Comparison of ENCODE assay signal across 8 cellular contexts in genomic region chr6:135088818-135089809, GRCh38. TPM values are rescaled to one million over a fixed set of nuclear protein-coding genes. Genes with fewer than 3 reads are reported as not detected.
DNase-seq lines count a peak whose midpoint lies in the region; ATAC-seq and TF ChIP-seq lines count a peak whose summit lies in the region.

No MANE protein-coding gene starts in this region.

- H3K4me3 Mint-ChIP-seq in HFFc6: peak overlapping the region; percentile 65

- no peak for ATAC-seq in right cardiac atrium

- H3K79me2 ChIP-seq in hepatocyte: no peaks in the 10 kb centered on the region

- WGBS in hepatocyte (ENCODE audit: low lambda C conversion rate, missing lambda C conversion rate): 87% methylated on average over 3 of the region's 3 CpGs
- 80% methylated on average over 3 of the region's 3 CpGs for WGBS in right cardiac atrium

- intact Hi-C loops in right cardiac atrium (cut with DNase I): no loop called here

- no peaks in the 10 kb centered on the region for H3K9me2 ChIP-seq in hepatocyte (replicated peaks; ENCODE audit: insufficient read depth)

- H3K27me3 Mint-ChIP-seq in HFFc6 (ENCODE audit: insufficient read depth): peaks cover 12% of the 10 kb centered on the region

- no peaks in the 10 kb centered on the region for H3K36me3 ChIP-seq in hepatocyte (replicated peaks; ENCODE audit: insufficient read depth, low read depth)
- no peaks in the 10 kb centered on the region for H3K36me3 ChIP-seq in MG63

- peak; percentile 26 for TF ChIP-seq CTCF in AG04449 (IDR thresholded peaks at IDR 0.05; ENCODE audit: insufficient read depth, low read length, missing control alignments)
- peak; percentile 37 for TF ChIP-seq CTCF in GM12865 (IDR thresholded peaks at IDR 0.05; ENCODE audit: insufficient read depth, low read depth, low read length, missing control alignments)
- peak; percentile 79 for TF ChIP-seq CTCF in HFFc6 (IDR thresholded peaks at IDR 0.05)
- TF ChIP-seq CTCF in LNCAP (IDR thresholded peaks at IDR 0.05): peak; percentile 56
- peak; percentile 13 for TF ChIP-seq CTCF in hepatocyte (IDR thresholded peaks at IDR 0.05; ENCODE audit: poor library complexity)

- H3K36me3 Mint-ChIP-seq in HFFc6 (ENCODE audit: low read depth): no peaks in the 10 kb centered on the region

- H3K27ac ChIP-seq in hepatocyte: no peak overlapping the region
- H3K27ac ChIP-seq in right cardiac atrium (ENCODE audit: low read length): no peak overlapping the region

- H2AFZ ChIP-seq in hepatocyte: no peak overlapping the region

- H3K4me3 ChIP-seq in AG04449 (ENCODE audit: low read depth, low read length): peak overlapping the region; percentile 29; the same call in 1 of the 2 replicates
- H3K4me3 ChIP-seq in GM12865 (ENCODE audit: low read depth, low read length): peak overlapping the region; percentile 27
- no peak overlapping the region for H3K4me3 ChIP-seq in hepatocyte
- H3K4me3 ChIP-seq in MG63: no peak overlapping the region
- no peak overlapping the region for H3K4me3 ChIP-seq in right cardiac atrium (ENCODE audit: low read length)

- H3K9me3 ChIP-seq in hepatocyte (ENCODE audit: low read depth) (no peaks in the 10 kb centered on the region), MG63 (no peaks in the 10 kb centered on the region), right cardiac atrium (ENCODE audit: control insufficient read depth, low read length) (no peaks in the 10 kb centered on the region)

- H3K9me3 Mint-ChIP-seq in HFFc6: no peaks in the 10 kb centered on the region

- H3K4me1 Mint-ChIP-seq in HFFc6 (ENCODE audit: low read depth): peaks cover 9% of the 10 kb centered on the region

- no peaks in the 10 kb centered on the region for H4K20me1 ChIP-seq in hepatocyte (ENCODE audit: insufficient read depth, poor library complexity, severe bottlenecking)

- DNase-seq in AG04449 (ENCODE audit: low read depth, low spot score) (peak; percentile 2), GM12865 (ENCODE audit: low read depth) (peak; percentile 84), HFFc6 (peak; percentile 33), hepatocyte (ENCODE audit: low spot score) (no peak), MG63 (no peak), right cardiac atrium (no peak)
- peak; percentile 33 for DNase-seq in activated CD4-positive, alpha-beta T cell treated with anti-CD3 and anti-CD28 coated beads for 48 hours

- POLR2A ChIA-PET in AG04449 (lab: Yijun Ruan, JAX): no interaction called here

- H3K4me1 ChIP-seq in hepatocyte (ENCODE audit: insufficient read depth) (no peaks in the 10 kb centered on the region), right cardiac atrium (ENCODE audit: control insufficient read depth, insufficient read depth, low read length) (no peaks in the 10 kb centered on the region)

- H3K4me2 ChIP-seq in hepatocyte: no peak overlapping the region

- CTCF ChIA-PET in AG04449 (lab: Yijun Ruan, JAX): interaction anchor here (0.8 to 2.1 kb wide), 7 partner anchors 8 to 335 kb away, joined by 3 to 10 read pairs (median 5); no protein-coding TSS in a partner anchor

- no peaks in the 10 kb centered on the region for H3K27me3 ChIP-seq in hepatocyte
- peaks cover 9% of the 10 kb centered on the region for H3K27me3 ChIP-seq in MG63
- no peaks in the 10 kb centered on the region for H3K27me3 ChIP-seq in right cardiac atrium (ENCODE audit: control insufficient read depth, insufficient read depth)

- H3K27ac Mint-ChIP-seq in HFFc6: no peak overlapping the region

RNA-seq across cellular contexts. Expression of gene HBS1L, which starts 34.5 kb away (rescaled TPM):
- 100 to 1,000 TPM; 100 to 123 (median 107) TPM for total RNA-seq in HFFc6 (2021; fragmentation: NEBNext Ultra II Directional; extraction: Animal tissue kit (Norgen Biotek cat#: 25700))
- total RNA-seq in hepatocyte (70.0 and 70.6 TPM in 2 replicates), right cardiac atrium (10 to 100 TPM; 65.2 to 81.3 (median 74.5) TPM)
- polyA plus RNA-seq in hepatocyte (43.0 and 44.5 TPM in 2 replicates), right cardiac atrium (28.7 TPM)
- 78.6 and 86.9 TPM in 2 replicates for total RNA-seq in MG63 (2014; rRNA removed; shearing (Covaris generic); ENCODE audit: low replicate concordance)

Comparison
In these comparisons a context has a peak if more than half of its experiments do, and no peak if none do; other contexts are left out.
1. DNase-seq: peak in AG04449 (single experiment), GM12865 (single experiment), HFFc6 (single experiment) and activated CD4-positive, alpha-beta T cell treated with anti-CD3 and anti-CD28 coated beads for 48 hours (single experiment); none in hepatocyte (single experiment), MG63 (single experiment) and right cardiac atrium (0 of 3).
2. H3K4me3 ChIP-seq: peak in AG04449 (single experiment) and GM12865 (single experiment); none in hepatocyte (single experiment), MG63 (single experiment) and right cardiac atrium (single experiment).
3. CTCF ChIP-seq: peak in every context shown above with its lines; median percentile 79 in HFFc6; 56 in LNCAP; 37 in GM12865; 26 in AG04449; 13 in hepatocyte.